Comparison of ENCODE assay signal across 31 cellular contexts in the genomic region with DNA sequence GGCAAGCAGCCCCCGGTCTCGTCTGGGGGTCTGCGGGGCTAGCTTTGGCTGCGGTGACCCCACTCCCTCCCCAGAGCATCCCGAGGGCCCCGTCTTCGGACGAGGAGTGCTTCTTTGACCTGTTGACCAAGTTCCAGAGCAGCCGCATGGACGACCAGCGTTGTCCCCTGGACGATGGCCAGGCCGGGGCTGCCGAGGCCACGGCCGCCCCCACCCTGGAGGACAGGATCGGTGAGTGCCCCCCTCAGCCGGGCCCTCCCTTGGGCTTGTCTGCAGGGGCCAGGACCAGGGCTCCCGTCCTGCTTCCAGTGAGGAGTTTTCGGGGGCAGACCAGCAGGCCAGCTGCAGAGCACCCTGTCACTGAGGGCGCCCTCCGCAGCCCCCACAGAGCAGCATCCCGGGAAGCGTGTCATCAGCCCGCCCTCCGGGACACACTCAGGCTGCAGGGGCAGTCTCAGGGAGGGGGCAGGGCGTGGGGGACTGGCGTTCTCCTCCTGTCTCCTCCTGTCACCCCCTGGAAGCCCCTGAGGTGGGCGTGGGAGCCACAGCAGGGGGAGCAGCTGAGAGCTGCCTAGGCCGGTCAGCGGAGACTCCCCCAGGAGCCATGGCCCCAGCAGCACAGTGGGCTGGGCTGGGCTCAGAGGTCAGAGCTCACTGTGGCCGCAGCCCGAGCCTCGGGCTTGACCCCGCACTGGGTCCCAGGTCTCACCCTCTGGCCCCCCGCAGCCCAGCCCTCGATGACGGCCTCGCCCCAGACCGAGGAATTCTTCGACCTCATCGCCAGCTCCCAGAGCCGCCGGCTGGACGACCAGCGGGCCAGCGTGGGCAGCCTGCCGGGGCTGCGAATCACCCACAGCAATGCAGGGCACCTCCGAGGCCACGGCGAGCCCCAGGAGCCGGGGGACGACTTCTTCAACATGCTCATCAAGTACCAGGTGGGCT. TPM values are rescaled to one million over a fixed set of nuclear protein-coding genes. Genes with fewer than 3 reads are reported as not detected.
A peak's percentile ranks its signal among the peaks of the same experiment; 100 is the strongest.
DNase-seq lines count a peak whose midpoint lies in the region; ATAC-seq and TF ChIP-seq lines count a peak whose summit lies in the region.
"Had no signal": no experiment of that assay in that cellular context is flagged by ENCODE, and none has a peak within 500 bp of the region (broad histone marks: within the 10 kb centered on the region; RNA-seq: fewer than 3 reads in every experiment).

No MANE protein-coding gene starts in this region.

- H3K9me3 Mint-ChIP-seq in activated naive CD8-positive, alpha-beta T cell treated with anti-CD3 and anti-CD28 coated beads, Interleukin-2, amount 50 U/mL, for 24 hours, result no peaks in the 10 kb centered on the region
- H3K9me3 Mint-ChIP-seq in activated naive CD8-positive, alpha-beta T cell treated with anti-CD3 and anti-CD28 coated beads for 36 hours, result no peaks in the 10 kb centered on the region
- no peaks in the 10 kb centered on the region for H3K9me3 Mint-ChIP-seq in nephron progenitor cell
- H3K9me3 Mint-ChIP-seq: activated CD4-positive, alpha-beta memory T cell treated with anti-CD3 and anti-CD28 coated beads for 36 hours; brain; HFFc6; T-helper 2 cell treated with Interferon-gamma antibody and Interleukin-4, amounts not matched to agents 5 μg/mL and 100 μg/mL, for 36 hours had no signal

- no peak overlapping the region for H3K4me3 Mint-ChIP-seq in activated naive CD8-positive, alpha-beta T cell treated with anti-CD3 and anti-CD28 coated beads, Interleukin-2, amount 50 U/mL, for 24 hours
- no peak overlapping the region for H3K4me3 Mint-ChIP-seq in activated naive CD8-positive, alpha-beta T cell treated with anti-CD3 and anti-CD28 coated beads for 36 hours
- H3K4me3 Mint-ChIP-seq in nephron progenitor cell, result no peak overlapping the region
- H3K4me3 Mint-ChIP-seq: activated CD4-positive, alpha-beta memory T cell treated with anti-CD3 and anti-CD28 coated beads for 36 hours; brain; HFFc6; T-helper 2 cell treated with Interferon-gamma antibody and Interleukin-4, amounts not matched to agents 5 μg/mL and 100 μg/mL, for 36 hours had no signal

- no peak for DNase-seq in activated naive CD8-positive, alpha-beta T cell treated with anti-CD3 and anti-CD28 coated beads, Interleukin-2, amount 50 U/mL, for 24 hours
- no peak for DNase-seq in activated naive CD8-positive, alpha-beta T cell treated with anti-CD3 and anti-CD28 coated beads for 36 hours
- DNase-seq in astrocyte of the hippocampus (ENCODE audit: low read depth, low spot score) (peak; percentile 56), nephron progenitor cell (no peak)
- DNase-seq: activated CD4-positive, alpha-beta memory T cell treated with anti-CD3 and anti-CD28 coated beads for 36 hours; activated CD4-positive, CD25-positive, alpha-beta regulatory T cell treated with anti-CD3 and anti-CD28 coated beads, Interleukin-2, amount 50 U/mL, for 72 hours; activated naive CD4-positive, alpha-beta T cell; adrenal gland; Calu3; cerebellar nuclear complex; dermis blood vessel endothelial cell; DMS79; foreskin keratinocyte; HFFc6; mucosa of descending colon; NCI-H146; NCI-H2107; NCI-H345; NCI-H69; ovary; SHP77 treated with DMSO at 0.1 percent for 48 hours; stimulated activated CD4-positive, alpha-beta T cell treated with anti-CD3 and anti-CD28 coated beads, Interleukin-1b, Interleukin-23, amount 100 ng/mL, for 48 hours; stimulated activated naive CD8-positive, alpha-beta T cell treated with anti-CD3 and anti-CD28 coated beads, Interleukin-15, Interleukin-2, amounts not matched to agents 100 U/mL and 50 U/mL, for 24 hours; testis had no signal

- H3K4me1 Mint-ChIP-seq in activated naive CD8-positive, alpha-beta T cell treated with anti-CD3 and anti-CD28 coated beads, Interleukin-2, amount 50 U/mL, for 24 hours, result no peaks in the 10 kb centered on the region
- H3K4me1 Mint-ChIP-seq in activated naive CD8-positive, alpha-beta T cell treated with anti-CD3 and anti-CD28 coated beads for 36 hours, result no peaks in the 10 kb centered on the region
- peaks cover 12% of the 10 kb centered on the region for H3K4me1 Mint-ChIP-seq in nephron progenitor cell
- H3K4me1 Mint-ChIP-seq: brain had no signal

- H3K36me3 Mint-ChIP-seq in activated naive CD8-positive, alpha-beta T cell treated with anti-CD3 and anti-CD28 coated beads, Interleukin-2, amount 50 U/mL, for 24 hours (ENCODE audit: low read depth), result no peaks in the 10 kb centered on the region
- H3K36me3 Mint-ChIP-seq in activated naive CD8-positive, alpha-beta T cell treated with anti-CD3 and anti-CD28 coated beads for 36 hours, result no peaks in the 10 kb centered on the region
- no peaks in the 10 kb centered on the region for H3K36me3 Mint-ChIP-seq in nephron progenitor cell (ENCODE audit: low read depth)
- H3K36me3 Mint-ChIP-seq: activated CD4-positive, alpha-beta memory T cell treated with anti-CD3 and anti-CD28 coated beads for 36 hours; brain had no signal

- H3K27ac Mint-ChIP-seq in activated naive CD8-positive, alpha-beta T cell treated with anti-CD3 and anti-CD28 coated beads, Interleukin-2, amount 50 U/mL, for 24 hours, result no peak overlapping the region
- no peak overlapping the region for H3K27ac Mint-ChIP-seq in activated naive CD8-positive, alpha-beta T cell treated with anti-CD3 and anti-CD28 coated beads for 36 hours
- H3K27ac Mint-ChIP-seq in nephron progenitor cell, result peak overlapping the region; percentile 81
- H3K27ac Mint-ChIP-seq: activated CD4-positive, alpha-beta memory T cell treated with anti-CD3 and anti-CD28 coated beads for 36 hours; brain; HFFc6; T-helper 2 cell treated with Interferon-gamma antibody and Interleukin-4, amounts not matched to agents 5 μg/mL and 100 μg/mL, for 36 hours had no signal

- H3K27me3 Mint-ChIP-seq in activated naive CD8-positive, alpha-beta T cell treated with anti-CD3 and anti-CD28 coated beads, Interleukin-2, amount 50 U/mL, for 24 hours, result no peaks in the 10 kb centered on the region
- no peaks in the 10 kb centered on the region for H3K27me3 Mint-ChIP-seq in activated naive CD8-positive, alpha-beta T cell treated with anti-CD3 and anti-CD28 coated beads for 36 hours
- no peaks in the 10 kb centered on the region for H3K27me3 Mint-ChIP-seq in nephron progenitor cell (ENCODE audit: low read depth, poor library complexity)
- H3K27me3 Mint-ChIP-seq: activated CD4-positive, alpha-beta memory T cell treated with anti-CD3 and anti-CD28 coated beads for 36 hours; brain had no signal

- peak; percentile 5 for ATAC-seq in activated naive CD8-positive, alpha-beta T cell treated with anti-CD3 and anti-CD28 coated beads, Interleukin-2, amount 50 U/mL, for 24 hours
- no peak for ATAC-seq in GM18867 (IDR thresholded peaks at IDR 0.05; ENCODE audit: unreplicated experiment)
- ATAC-seq in GM18861 (IDR thresholded peaks at IDR 0.05; ENCODE audit: unreplicated experiment), result no peak
- ATAC-seq: foreskin keratinocyte; mucosa of descending colon; Panc1; stimulated activated naive CD8-positive, alpha-beta T cell treated with anti-CD3 and anti-CD28 coated beads, Interleukin-15, Interleukin-2, amounts not matched to agents 100 U/mL and 50 U/mL, for 24 hours had no signal

- TF ChIP-seq CTCF in nephron progenitor cell (IDR thresholded peaks at IDR 0.05), result no peak

RNA-seq across cellular contexts. Expression of a gene that starts 7.7 kb away (rescaled TPM):
- 10 to 100 TPM; 24.9 to 26.2 TPM for total RNA-seq in activated naive CD8-positive, alpha-beta T cell treated with anti-CD3 and anti-CD28 coated beads for 36 hours

RNA-seq across cellular contexts. Expression of a gene that starts 17.6 kb away (rescaled TPM):
- total RNA-seq in activated naive CD8-positive, alpha-beta T cell treated with anti-CD3 and anti-CD28 coated beads for 36 hours, result 1 to 10 TPM; 1.5 to 1.8 TPM

RNA-seq across cellular contexts. Expression of a gene that starts 28.5 kb away (rescaled TPM):
- total RNA-seq in activated naive CD8-positive, alpha-beta T cell treated with anti-CD3 and anti-CD28 coated beads for 36 hours, result 10 to 100 TPM in 1 of 2 experiments, 1 to 10 TPM in 1; 9.1 to 11.0 TPM

RNA-seq across cellular contexts. Expression of a gene that starts 44.1 kb away (rescaled TPM):
- 10 to 100 TPM; 25.2 to 28.0 TPM for total RNA-seq in activated naive CD8-positive, alpha-beta T cell treated with anti-CD3 and anti-CD28 coated beads for 36 hours

RNA-seq across cellular contexts. Expression of a gene that starts 52.0 kb away (rescaled TPM):
- total RNA-seq in activated naive CD8-positive, alpha-beta T cell treated with anti-CD3 and anti-CD28 coated beads for 36 hours, result not detected
- total RNA-seq: activated CD4-positive, alpha-beta memory T cell treated with anti-CD3 and anti-CD28 coated beads for 36 hours; dermis blood vessel endothelial cell; esophagus muscularis mucosa; foreskin keratinocyte; HFFc6; smooth muscle cell had no signal
